Comparison of ENCODE assay signal across 14 cellular contexts in genomic region chr12:74816398-74817175, GRCh38.
"Had no signal": no experiment of that assay in that cellular context is flagged by ENCODE, and none has a peak within 500 bp of the region (broad histone marks: within the 10 kb centered on the region; RNA-seq: fewer than 3 reads in every experiment).

No MANE protein-coding gene starts in this region.

- ATAC-seq: activated CD8-positive, alpha-beta T cell treated with anti-CD3 and anti-CD28 coated beads, Interleukin-2, amount 10 ng/mL, durations not matched to agents 7 days and 5 days; foreskin keratinocyte; heart left ventricle; natural killer cell treated with Interleukin-12 subunit alpha and Interleukin-12 subunit beta and Interleukin-15 and Interleukin-18, amount 100 ng/mL, for 72 hours had no signal

- H3K27ac ChIP-seq: foreskin keratinocyte, heart left ventricle, left ventricle myocardium inferior, sigmoid colon, VCaP had no signal

- H3K36me3 ChIP-seq: heart left ventricle, left ventricle myocardium inferior, sigmoid colon had no signal

- H3K27me3 ChIP-seq: foreskin keratinocyte, heart left ventricle, sigmoid colon had no signal

- DNase-seq: activated CD4-positive, alpha-beta T cell treated with anti-CD3 and anti-CD28 coated beads for 4 hours; activated CD8-positive, alpha-beta memory T cell treated with anti-CD3 and anti-CD28 coated beads, Interleukin-2, amount 50 U/mL, for 48 hours; activated CD8-positive, alpha-beta T cell treated with anti-CD3 and anti-CD28 coated beads, Interleukin-2, amount 10 ng/mL, durations not matched to agents 7 days and 5 days; activated naive CD4-positive, alpha-beta T cell; foreskin keratinocyte; heart left ventricle; left ventricle myocardium inferior; occipital lobe; sigmoid colon; stimulated activated CD4-positive, alpha-beta T cell treated with anti-CD3 and anti-CD28 coated beads, Interleukin-2, amount 100 ng/mL, for 24 hours; stimulated activated naive CD4-positive, alpha-beta T cell treated with Interleukin-2 at 50 U/mL for 16 hours; T1000 had no signal

- H3K4me1 ChIP-seq: foreskin keratinocyte, heart left ventricle, left ventricle myocardium inferior, sigmoid colon had no signal

- H3K4me3 ChIP-seq: heart left ventricle, left ventricle myocardium inferior, sigmoid colon had no signal

- H3K9me3 ChIP-seq: sigmoid colon had no signal
